In the genomic region with DNA sequence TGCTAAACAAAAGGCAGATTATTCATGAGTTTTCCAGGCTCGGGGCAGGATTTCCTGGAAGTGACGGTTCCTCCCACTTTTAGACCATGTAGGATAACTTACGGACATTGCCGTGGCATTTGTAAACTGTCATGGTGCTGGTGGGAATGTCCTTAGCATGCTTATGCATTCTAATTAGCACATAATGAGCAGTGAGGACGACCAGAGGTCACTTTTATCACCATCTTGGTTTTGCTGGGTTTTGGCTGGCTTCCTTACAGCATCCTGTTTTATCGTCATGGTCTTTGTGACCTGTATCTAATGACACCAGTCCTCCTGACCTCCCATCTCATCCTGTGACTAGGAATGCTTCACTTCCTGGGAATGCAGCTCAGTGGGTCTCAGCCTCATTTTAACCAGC, we compare ENCODE assay signal across 15 cellular contexts.
DNase-seq lines count a peak whose midpoint lies in the region; ATAC-seq lines count a peak whose summit lies in the region.
"Had no signal": no experiment of that assay in that cellular context is flagged by ENCODE, and none has a peak within 500 bp of the region (broad histone marks: within the 10 kb centered on the region; RNA-seq: fewer than 3 reads in every experiment).

No MANE protein-coding gene starts in this region.

- H3K27ac Mint-ChIP-seq in memory B cell = peak overlapping the region; percentile 73

- peaks cover 28% of the 10 kb centered on the region for H3K36me3 Mint-ChIP-seq in memory B cell

- ATAC-seq in memory B cell (ENCODE audit: low read depth) (no peak), HG03045 (IDR thresholded peaks at IDR 0.05; ENCODE audit: unreplicated experiment) (no peak)

- peak; percentile 53 for DNase-seq in EH (ENCODE audit: low read depth)
- peak; percentile 23 for DNase-seq in HCEC 1CT
- DNase-seq in dermis microvascular lymphatic vessel endothelial cell (ENCODE audit: low read depth in 2 of 2) = peak; percentile 3 to 4
- no peak for DNase-seq in memory B cell (ENCODE audit: low spot score in 2 of 2)
- no peak for DNase-seq in DMS53 treated with DMSO at 0.1 percent for 48 hours (lab: John Stamatoyannopoulos, UW; ENCODE audit: unreplicated experiment)
- DNase-seq in NCI-H2196 (lab: John Stamatoyannopoulos, UW; ENCODE audit: unreplicated experiment) = no peak
- DNase-seq: AML-193, DMS79, NCI-H1105 treated with DMSO at 0.1 percent for 48 hours, NCI-H1694, NCI-H2081 treated with DMSO at 0.1 percent for 48 hours, NCI-H524, NCI-H82, RPMI8226 had no signal

- no peaks in the 10 kb centered on the region for H3K27me3 Mint-ChIP-seq in memory B cell

- H3K4me1 Mint-ChIP-seq in memory B cell = no peaks in the 10 kb centered on the region

- no peaks in the 10 kb centered on the region for H3K9me3 Mint-ChIP-seq in memory B cell

- no peak overlapping the region for H3K4me3 Mint-ChIP-seq in memory B cell

Comparison
In these comparisons a context has a peak if more than half of its experiments do, and no peak if none do; other contexts are left out.
1. DNase-seq: peak in EH (single experiment), HCEC 1CT (single experiment) and dermis microvascular lymphatic vessel endothelial cell (2 of 2); none in memory B cell (0 of 2), DMS53 treated with DMSO at 0.1 percent for 48 hours (single experiment) and NCI-H2196 (single experiment).